Comparison of ENCODE assay signal across 15 cellular contexts in the genomic region with DNA sequence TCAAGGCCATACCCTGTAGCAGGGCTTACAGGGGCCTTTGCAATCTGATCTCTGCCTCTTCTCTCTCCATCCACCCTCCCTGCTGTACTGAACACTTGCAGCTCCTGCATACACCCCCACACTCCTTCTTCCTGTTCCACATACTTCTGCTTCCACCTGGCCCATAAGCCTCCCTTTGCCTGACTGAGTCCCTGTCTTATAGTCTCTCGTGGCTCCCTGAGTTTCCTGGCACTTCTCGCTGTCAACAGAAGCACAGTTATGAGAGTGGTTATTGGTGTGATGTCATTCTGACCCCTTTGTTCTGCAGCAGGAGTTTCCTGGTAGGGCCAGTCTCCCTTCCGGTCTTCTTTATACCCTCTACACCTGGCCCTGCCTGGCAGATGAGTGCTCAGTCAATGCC. TPM values are rescaled to one million over a fixed set of nuclear protein-coding genes. Genes with fewer than 3 reads are reported as not detected.
DNase-seq lines count a peak whose midpoint lies in the region; ATAC-seq lines count a peak whose summit lies in the region.
"Had no signal": no experiment of that assay in that cellular context is flagged by ENCODE, and none has a peak within 500 bp of the region (broad histone marks: within the 10 kb centered on the region; RNA-seq: fewer than 3 reads in every experiment).

No MANE protein-coding gene starts in this region.

- H3K4me1 Mint-ChIP-seq in stimulated activated naive CD8-positive, alpha-beta T cell treated with anti-CD3 and anti-CD28 coated beads, Interleukin-15, amount 100 ng/mL, for 72 hours, result peaks cover 6% of the 10 kb centered on the region

- DNase-seq in stimulated activated naive CD8-positive, alpha-beta T cell treated with anti-CD3 and anti-CD28 coated beads, Interleukin-15, amount 100 ng/mL, for 72 hours, result no peak
- no peak for DNase-seq in stimulated activated naive CD8-positive, alpha-beta T cell treated with anti-CD3 and anti-CD28 coated beads, Interleukin-15, Interleukin-2, amounts not matched to agents 100 U/mL and 50 U/mL, for 24 hours
- DNase-seq in NCI-H774 (lab: John Stamatoyannopoulos, UW) (peak; percentile 59), left colon (no peak), GF-D8 (lab: John Stamatoyannopoulos, UW) (no peak), A172 (ENCODE audit: low spot score) (no peak)
- DNase-seq in stimulated activated CD4-positive, alpha-beta T cell treated with anti-CD3 and anti-CD28 coated beads, Interleukin-15, amount 100 ng/mL, for 24 hours, result no peak
- DNase-seq: activated CD4-positive, alpha-beta T cell treated with anti-CD3 and anti-CD28 coated beads, Interleukin-2, amount 50 U/mL, for 1 hour; MV-4-11; stimulated activated CD4-positive, alpha-beta T cell treated with anti-CD3 and anti-CD28 coated beads, Interleukin-12 subunit alpha, Interleukin-12 subunit beta, amount 100 ng/mL, for 4 hours; SW 1271 had no signal

- intact Hi-C loops in left colon (cut with DNase I, micrococcal nuclease), result no loop called here

- H3K27ac Mint-ChIP-seq in stimulated activated naive CD8-positive, alpha-beta T cell treated with anti-CD3 and anti-CD28 coated beads, Interleukin-15, amount 100 ng/mL, for 72 hours, result no peak overlapping the region

- peak; percentile 26 for ATAC-seq in stimulated activated naive CD8-positive, alpha-beta T cell treated with anti-CD3 and anti-CD28 coated beads, Interleukin-15, amount 100 ng/mL, for 72 hours
- no peak for ATAC-seq in stimulated activated naive CD8-positive, alpha-beta T cell treated with anti-CD3 and anti-CD28 coated beads, Interleukin-15, Interleukin-2, amounts not matched to agents 100 U/mL and 50 U/mL, for 24 hours
- ATAC-seq in left colon, result peak; percentile 85
- ATAC-seq in HG02870 (IDR thresholded peaks at IDR 0.05; ENCODE audit: unreplicated experiment), result no peak
- ATAC-seq: esophagus mucosa; naive thymus-derived CD8-positive, alpha-beta T cell had no signal

- no peak overlapping the region for H3K4me3 Mint-ChIP-seq in stimulated activated naive CD8-positive, alpha-beta T cell treated with anti-CD3 and anti-CD28 coated beads, Interleukin-15, amount 100 ng/mL, for 72 hours
- H3K4me3 Mint-ChIP-seq: naive thymus-derived CD8-positive, alpha-beta T cell had no signal

- H3K9me3 Mint-ChIP-seq in stimulated activated naive CD8-positive, alpha-beta T cell treated with anti-CD3 and anti-CD28 coated beads, Interleukin-15, amount 100 ng/mL, for 72 hours, result no peaks in the 10 kb centered on the region

- H3K27me3 Mint-ChIP-seq in stimulated activated naive CD8-positive, alpha-beta T cell treated with anti-CD3 and anti-CD28 coated beads, Interleukin-15, amount 100 ng/mL, for 72 hours, result peaks cover 10% of the 10 kb centered on the region

RNA-seq across cellular contexts. Expression of gene CSF1R, which starts 20.3 kb away (rescaled TPM):
- 10 to 100 TPM in 1 of 2 donors, 1 to 10 TPM in 1; 6.9 to 32.2 TPM for total RNA-seq in left colon
- total RNA-seq in A172 (2014; rRNA removed; shearing (Covaris generic)), result 0.84 and 0.96 TPM in 2 replicates

RNA-seq across cellular contexts. Expression of gene PDGFRB, which starts 49.0 kb away (rescaled TPM):
- total RNA-seq in left colon, result 10 to 100 TPM; 14.2 to 26.0 TPM
- total RNA-seq in A172 (2014; rRNA removed; shearing (Covaris generic)), result 33.5 and 55.9 TPM in 2 replicates

RNA-seq across cellular contexts. Expression of gene CDX1, which starts 59.9 kb away (rescaled TPM):
- 100 to 1,000 TPM; 323 to 423 TPM for total RNA-seq in left colon
- not detected in 2 replicates for total RNA-seq in A172 (2014; rRNA removed; shearing (Covaris generic))
- total RNA-seq: esophagus mucosa; naive thymus-derived CD8-positive, alpha-beta T cell; vagina had no signal

Comparison
In these comparisons a context has a peak if more than half of its experiments do, and no peak if none do; other contexts are left out.
1. ATAC-seq: peak in stimulated activated naive CD8-positive, alpha-beta T cell treated with anti-CD3 and anti-CD28 coated beads, Interleukin-15, amount 100 ng/mL, for 72 hours (single experiment) and left colon (single experiment); none in stimulated activated naive CD8-positive, alpha-beta T cell treated with anti-CD3 and anti-CD28 coated beads, Interleukin-15, Interleukin-2, amounts not matched to agents 100 U/mL and 50 U/mL, for 24 hours (single experiment) and HG02870 (single experiment).
2. RNA of gene CDX1, which starts 59.9 kb away (total RNA-seq): 323 to 423 TPM in left colon; not detected in A172; every median in the first group is over 100 times any median in the second.